Comparison of ENCODE assay signal across 10 cellular contexts in genomic region chr14:69574954-69575295, GRCh38. TPM values are rescaled to one million over a fixed set of nuclear protein-coding genes. Genes with fewer than 3 reads are reported as not detected.
A peak's percentile ranks its signal among the peaks of the same experiment; 100 is the strongest.
DNase-seq lines count a peak whose midpoint lies in the region; ATAC-seq and TF ChIP-seq lines count a peak whose summit lies in the region.
"Had no signal": no experiment of that assay in that cellular context is flagged by ENCODE, and none has a peak within 500 bp of the region (broad histone marks: within the 10 kb centered on the region; RNA-seq: fewer than 3 reads in every experiment).

No MANE protein-coding gene starts in this region.

- peak overlapping the region; percentile 68 for H3K4me3 Mint-ChIP-seq in activated naive CD4-positive, alpha-beta T cell treated with anti-CD3 and anti-CD28 coated beads for 36 hours
- peak overlapping the region; percentile 95 for H3K4me3 Mint-ChIP-seq in T-helper 17 cell

- WGBS in suprapubic skin: 43% methylated on average over 5 of the region's 5 CpGs
- 40 to 46% methylated on average over 5 of the region's 5 CpGs for WGBS in gastroesophageal sphincter (ENCODE audit: low coverage in 1 of 2), 2 donors

- H3K27ac ChIP-seq in iPS-18a (ENCODE audit: low read length) (no peak overlapping the region), suprapubic skin (no peak overlapping the region), gastroesophageal sphincter (no peak overlapping the region)
- H3K27ac ChIP-seq: thyroid gland had no signal

- DNase-seq in activated naive CD4-positive, alpha-beta T cell treated with anti-CD3 and anti-CD28 coated beads for 36 hours: no peak
- no peak for DNase-seq in activated naive CD4-positive, alpha-beta T cell treated with Interleukin-2 at 50 U/mL for 16 hours
- DNase-seq in T-helper 17 cell (no peak), suprapubic skin (ENCODE audit: low spot score in 2 of 2) (no peak), activated gamma-delta T cell treated with Interleukin-2 at 50 U/mL for 16 hours (no peak)
- no peak for DNase-seq in stimulated activated CD8-positive, alpha-beta memory T cell treated with anti-CD3 and anti-CD28 coated beads, Interleukin-4, amount 100 ng/mL, for 48 hours

- intact Hi-C loops in activated naive CD4-positive, alpha-beta T cell treated with anti-CD3 and anti-CD28 coated beads for 36 hours (cut with micrococcal nuclease): loop anchor here (1.0 to 10.0 kb wide), 5 partner anchors 27 to 450 kb away; no protein-coding TSS in a partner anchor

- TF ChIP-seq POLR2A in suprapubic skin (IDR thresholded peaks at IDR 0.05): no peak
- no peak for TF ChIP-seq POLR2A in gastroesophageal sphincter (IDR thresholded peaks at IDR 0.05)

- no peak for ATAC-seq in T-helper 17 cell
- ATAC-seq in gastroesophageal sphincter: no peak

- no peaks in the 10 kb centered on the region for H3K36me3 Mint-ChIP-seq in activated naive CD4-positive, alpha-beta T cell treated with anti-CD3 and anti-CD28 coated beads for 36 hours (ENCODE audit: low read depth)
- peaks cover 9% of the 10 kb centered on the region for H3K36me3 Mint-ChIP-seq in T-helper 17 cell (ENCODE audit: low read depth)

- no peaks in the 10 kb centered on the region for H3K4me1 ChIP-seq in iPS-18a (ENCODE audit: control insufficient read depth, low read depth, low read length)
- H3K4me1 ChIP-seq in suprapubic skin: peaks cover 34% of the 10 kb centered on the region
- peaks cover 0 to 41% (median 26%) of the 10 kb centered on the region in 3 donors for H3K4me1 ChIP-seq in gastroesophageal sphincter

- peaks cover 10% of the 10 kb centered on the region for H3K4me1 Mint-ChIP-seq in activated naive CD4-positive, alpha-beta T cell treated with anti-CD3 and anti-CD28 coated beads for 36 hours (ENCODE audit: low read depth)
- H3K4me1 Mint-ChIP-seq in T-helper 17 cell: peaks cover 9% of the 10 kb centered on the region

- H3K27me3 ChIP-seq in iPS-18a (ENCODE audit: control insufficient read depth, insufficient read depth, low read length): peaks cover 53% of the 10 kb centered on the region
- peaks cover 68% of the 10 kb centered on the region for H3K27me3 ChIP-seq in suprapubic skin
- H3K27me3 ChIP-seq in gastroesophageal sphincter: peaks cover 76% of the 10 kb centered on the region

- peak overlapping the region; percentile 66 for H3K4me3 ChIP-seq in iPS-18a (ENCODE audit: low read length)
- H3K4me3 ChIP-seq in suprapubic skin: peak overlapping the region; percentile 55
- H3K4me3 ChIP-seq in gastroesophageal sphincter: peak overlapping the region in 1 of 2 donors; percentile 28

- H3K27me3 Mint-ChIP-seq in activated naive CD4-positive, alpha-beta T cell treated with anti-CD3 and anti-CD28 coated beads for 36 hours (ENCODE audit: low read depth): peaks cover 38% of the 10 kb centered on the region
- peaks cover 60% of the 10 kb centered on the region for H3K27me3 Mint-ChIP-seq in T-helper 17 cell

- H3K9me3 Mint-ChIP-seq in activated naive CD4-positive, alpha-beta T cell treated with anti-CD3 and anti-CD28 coated beads for 36 hours: no peaks in the 10 kb centered on the region

- TF ChIP-seq CTCF in suprapubic skin (IDR thresholded peaks at IDR 0.05): no peak
- TF ChIP-seq CTCF in gastroesophageal sphincter (IDR thresholded peaks at IDR 0.05): no peak

- TF ChIP-seq EP300 in suprapubic skin (IDR thresholded peaks at IDR 0.05) (no peak), gastroesophageal sphincter (IDR thresholded peaks at IDR 0.05) (no peak)

- H3K27ac Mint-ChIP-seq in activated naive CD4-positive, alpha-beta T cell treated with anti-CD3 and anti-CD28 coated beads for 36 hours: no peak overlapping the region
- H3K27ac Mint-ChIP-seq in T-helper 17 cell: no peak overlapping the region

- no peaks in the 10 kb centered on the region for H3K36me3 ChIP-seq in iPS-18a (ENCODE audit: control insufficient read depth, low read depth, low read length)
- H3K36me3 ChIP-seq in suprapubic skin: no peaks in the 10 kb centered on the region
- H3K36me3 ChIP-seq in gastroesophageal sphincter: no peaks in the 10 kb centered on the region
- H3K36me3 ChIP-seq: thyroid gland had no signal

- H3K9me3 ChIP-seq in T-helper 17 cell (ENCODE audit: control insufficient read depth, low read length, poor library complexity, severe bottlenecking) (no peaks in the 10 kb centered on the region), iPS-18a (ENCODE audit: control insufficient read depth, low read depth, low read length) (no peaks in the 10 kb centered on the region), suprapubic skin (no peaks in the 10 kb centered on the region), gastroesophageal sphincter (no peaks in the 10 kb centered on the region)
- H3K9me3 ChIP-seq: thyroid gland had no signal

- CTCF ChIA-PET in activated naive CD4-positive, alpha-beta T cell treated with anti-CD3 and anti-CD28 coated beads for 36 hours (lab: Charles Lee): interaction anchor here (0.6 to 2.6 kb wide), 17 partner anchors 16 to 332 kb away, joined by 3 to 16 read pairs (median 4); no protein-coding TSS in a partner anchor

- H3K9ac ChIP-seq in iPS-18a (ENCODE audit: low read length): no peak overlapping the region

RNA-seq across cellular contexts. Expression of gene CCDC177, which starts 0.3 kb away (rescaled TPM):
- total RNA-seq in activated naive CD4-positive, alpha-beta T cell treated with anti-CD3 and anti-CD28 coated beads for 36 hours: not detected
- total RNA-seq in T-helper 17 cell (not detected), suprapubic skin (under 1 TPM in 2 of 4 donors, not detected in 2; 0.13 to 0.34 TPM), gastroesophageal sphincter (not detected)
- total RNA-seq: endothelial cell of umbilical vein, thyroid gland had no signal

RNA-seq across cellular contexts. Expression of gene SUSD6, which starts 36.5 kb away (rescaled TPM):
- total RNA-seq in activated naive CD4-positive, alpha-beta T cell treated with anti-CD3 and anti-CD28 coated beads for 36 hours: 10 to 100 TPM; 66.6 to 69.7 TPM
- total RNA-seq in T-helper 17 cell (100 to 1,000 TPM in 1 of 2 donors, 10 to 100 TPM in 1; 94.7 to 101 TPM), suprapubic skin (10 to 100 TPM; 45.1 to 60.4 (median 56.7) TPM), gastroesophageal sphincter (10 to 100 TPM; 24.4 to 40.6 (median 38.5) TPM)
